ENCODE assay signal across 14 cellular contexts in the genomic region with DNA sequence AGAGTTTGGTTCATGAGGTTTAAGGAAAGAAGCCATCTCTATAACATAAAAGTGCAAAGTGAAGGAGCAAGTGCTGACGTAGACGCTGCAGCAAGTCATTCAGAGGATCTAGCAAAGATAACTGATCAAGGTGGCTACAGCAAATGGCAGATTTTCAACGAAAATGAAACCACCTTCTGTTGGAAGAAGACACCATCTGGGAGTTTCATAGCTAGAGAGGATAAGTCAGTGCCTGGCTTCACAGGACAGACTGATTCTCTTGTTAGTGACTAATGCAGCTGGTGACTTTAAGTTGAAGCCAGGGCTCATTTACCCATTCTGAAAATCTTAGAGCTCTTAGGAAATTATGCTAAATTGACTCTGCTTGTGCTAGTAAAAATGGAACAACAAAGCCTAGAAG. TPM values are rescaled to one million over a fixed set of nuclear protein-coding genes. Genes with fewer than 3 reads are reported as not detected.
DNase-seq lines count a peak whose midpoint lies in the region; ATAC-seq and TF ChIP-seq lines count a peak whose summit lies in the region.
"Had no signal": no experiment of that assay in that cellular context is flagged by ENCODE, and none has a peak within 500 bp of the region (broad histone marks: within the 10 kb centered on the region; RNA-seq: fewer than 3 reads in every experiment).

No MANE protein-coding gene starts in this region.

- POLR2A ChIA-PET in activated naive CD8-positive, alpha-beta T cell treated with anti-CD3 and anti-CD28 coated beads, Interleukin-2, amount 10 ng/mL, durations not matched to agents 7 days and 5 days (lab: Charles Lee), result no interaction called here

- peaks cover 11% of the 10 kb centered on the region for H3K27me3 Mint-ChIP-seq in activated naive CD8-positive, alpha-beta T cell treated with anti-CD3 and anti-CD28 coated beads, Interleukin-2, amount 10 ng/mL, durations not matched to agents 7 days and 5 days
- H3K27me3 Mint-ChIP-seq in activated naive CD8-positive, alpha-beta T cell treated with anti-CD3 and anti-CD28 coated beads for 36 hours, result peaks cover 23% of the 10 kb centered on the region
- H3K27me3 Mint-ChIP-seq in natural killer cell (ENCODE audit: low read depth in 2 of 2) (peaks cover 22 to 24% of the 10 kb centered on the region in 2 donors), endothelial cell (ENCODE audit: unreplicated experiment) (no peaks in the 10 kb centered on the region)

- intact Hi-C loops in natural killer cell (cut with micrococcal nuclease), result no loop called here

- no peak for DNase-seq in activated naive CD8-positive, alpha-beta T cell treated with anti-CD3 and anti-CD28 coated beads, Interleukin-2, amount 10 ng/mL, durations not matched to agents 7 days and 5 days
- DNase-seq in activated naive CD8-positive, alpha-beta T cell treated with anti-CD3 and anti-CD28 coated beads for 36 hours, result no peak
- DNase-seq in islet precursor cell (no peak), natural killer cell (no peak), endothelial cell (ENCODE audit: low spot score) (no peak), NCI-H748 (lab: John Stamatoyannopoulos, UW; ENCODE audit: unreplicated experiment) (no peak)
- DNase-seq: dorsolateral prefrontal cortex; immature natural killer cell; naive thymus-derived CD8-positive, alpha-beta T cell had no signal

- peaks cover 9% of the 10 kb centered on the region for H3K9me3 Mint-ChIP-seq in activated naive CD8-positive, alpha-beta T cell treated with anti-CD3 and anti-CD28 coated beads, Interleukin-2, amount 10 ng/mL, durations not matched to agents 7 days and 5 days
- peaks cover 4% of the 10 kb centered on the region for H3K9me3 Mint-ChIP-seq in activated naive CD8-positive, alpha-beta T cell treated with anti-CD3 and anti-CD28 coated beads for 36 hours
- H3K9me3 Mint-ChIP-seq in natural killer cell (no peaks in the 10 kb centered on the region), endothelial cell (ENCODE audit: unreplicated experiment) (no peaks in the 10 kb centered on the region)

- no peak for TF ChIP-seq CTCF in natural killer cell (IDR thresholded peaks at IDR 0.05)
- no peak for TF ChIP-seq CTCF in endothelial cell (IDR thresholded peaks at IDR 0.05; ENCODE audit: unreplicated experiment)

- H3K4me3 Mint-ChIP-seq in activated naive CD8-positive, alpha-beta T cell treated with anti-CD3 and anti-CD28 coated beads, Interleukin-2, amount 10 ng/mL, durations not matched to agents 7 days and 5 days, result peak overlapping the region; percentile 6
- H3K4me3 Mint-ChIP-seq in activated naive CD8-positive, alpha-beta T cell treated with anti-CD3 and anti-CD28 coated beads for 36 hours, result no peak overlapping the region
- H3K4me3 Mint-ChIP-seq in natural killer cell, result no peak overlapping the region
- no peak overlapping the region for H3K4me3 Mint-ChIP-seq in endothelial cell (ENCODE audit: unreplicated experiment)
- H3K4me3 Mint-ChIP-seq: immature natural killer cell; naive thymus-derived CD8-positive, alpha-beta T cell; stimulated activated naive CD8-positive, alpha-beta T cell treated with anti-CD3 and anti-CD28 coated beads, Interleukin-15, Interleukin-2, amounts not matched to agents 100 ng/mL and 50 ng/mL, for 24 hours had no signal

- H3K27ac Mint-ChIP-seq in activated naive CD8-positive, alpha-beta T cell treated with anti-CD3 and anti-CD28 coated beads, Interleukin-2, amount 10 ng/mL, durations not matched to agents 7 days and 5 days, result no peak overlapping the region
- H3K27ac Mint-ChIP-seq in activated naive CD8-positive, alpha-beta T cell treated with anti-CD3 and anti-CD28 coated beads for 36 hours, result no peak overlapping the region
- H3K27ac Mint-ChIP-seq in natural killer cell (no peak overlapping the region), endothelial cell (ENCODE audit: unreplicated experiment) (no peak overlapping the region)
- H3K27ac Mint-ChIP-seq: immature natural killer cell; naive thymus-derived CD8-positive, alpha-beta T cell; stimulated activated naive CD8-positive, alpha-beta T cell treated with anti-CD3 and anti-CD28 coated beads, Interleukin-15, Interleukin-2, amounts not matched to agents 100 ng/mL and 50 ng/mL, for 24 hours had no signal

- no peak for ATAC-seq in activated naive CD8-positive, alpha-beta T cell treated with anti-CD3 and anti-CD28 coated beads, Interleukin-2, amount 10 ng/mL, durations not matched to agents 7 days and 5 days (ENCODE audit: low read depth)
- ATAC-seq in GM21526 (IDR thresholded peaks at IDR 0.05; ENCODE audit: low FRiP score, unreplicated experiment) (peak; percentile 90), HG03354 (IDR thresholded peaks at IDR 0.05; ENCODE audit: poor library complexity, severe bottlenecking, unreplicated experiment) (peak; percentile 82), natural killer cell (no peak)
- ATAC-seq: HepG2; naive thymus-derived CD8-positive, alpha-beta T cell had no signal

- H3K4me1 Mint-ChIP-seq in activated naive CD8-positive, alpha-beta T cell treated with anti-CD3 and anti-CD28 coated beads, Interleukin-2, amount 10 ng/mL, durations not matched to agents 7 days and 5 days, result peaks cover 5% of the 10 kb centered on the region
- peaks cover 4% of the 10 kb centered on the region for H3K4me1 Mint-ChIP-seq in activated naive CD8-positive, alpha-beta T cell treated with anti-CD3 and anti-CD28 coated beads for 36 hours
- no peaks in the 10 kb centered on the region for H3K4me1 Mint-ChIP-seq in natural killer cell
- no peaks in the 10 kb centered on the region for H3K4me1 Mint-ChIP-seq in endothelial cell (ENCODE audit: unreplicated experiment)
- H3K4me1 Mint-ChIP-seq: immature natural killer cell; naive thymus-derived CD8-positive, alpha-beta T cell had no signal

- H3K36me3 Mint-ChIP-seq in activated naive CD8-positive, alpha-beta T cell treated with anti-CD3 and anti-CD28 coated beads, Interleukin-2, amount 10 ng/mL, durations not matched to agents 7 days and 5 days, result peaks cover 8% of the 10 kb centered on the region
- peaks cover 3% of the 10 kb centered on the region for H3K36me3 Mint-ChIP-seq in activated naive CD8-positive, alpha-beta T cell treated with anti-CD3 and anti-CD28 coated beads for 36 hours
- H3K36me3 Mint-ChIP-seq in natural killer cell (no peaks in the 10 kb centered on the region), endothelial cell (ENCODE audit: low read depth, unreplicated experiment) (no peaks in the 10 kb centered on the region)
- H3K36me3 Mint-ChIP-seq: immature natural killer cell had no signal

RNA-seq across cellular contexts. Expression of gene MAEL, which starts 10.4 kb away (rescaled TPM):
- not detected for total RNA-seq in activated naive CD8-positive, alpha-beta T cell treated with anti-CD3 and anti-CD28 coated beads, Interleukin-2, amount 10 ng/mL, durations not matched to agents 7 days and 5 days
- total RNA-seq in activated naive CD8-positive, alpha-beta T cell treated with anti-CD3 and anti-CD28 coated beads for 36 hours, result under 1 TPM in 1 of 2 experiments, not detected in 1; 0.14 TPM
- total RNA-seq in natural killer cell (under 1 TPM in 1 of 3 donors, not detected in 2; 0.19 TPM), endothelial cell (ENCODE audit: unreplicated experiment) (not detected)
- total RNA-seq: HepG2; lung microvascular endothelial cell; naive thymus-derived CD8-positive, alpha-beta T cell had no signal

RNA-seq across cellular contexts. Expression of gene ILDR2, which starts 24.2 kb away (rescaled TPM):
- 1 to 10 TPM; 3.5 to 4.3 TPM for total RNA-seq in activated naive CD8-positive, alpha-beta T cell treated with anti-CD3 and anti-CD28 coated beads, Interleukin-2, amount 10 ng/mL, durations not matched to agents 7 days and 5 days
- 1 to 10 TPM; 5.7 to 6.6 TPM for total RNA-seq in activated naive CD8-positive, alpha-beta T cell treated with anti-CD3 and anti-CD28 coated beads for 36 hours
- total RNA-seq in natural killer cell, result 1 to 10 TPM; 2.4 to 4.3 (median 2.8) TPM
- 1.2 TPM for total RNA-seq in endothelial cell (ENCODE audit: unreplicated experiment)
- total RNA-seq: lung microvascular endothelial cell had no signal

Comparison
In these comparisons a context has a peak if more than half of its experiments do, and no peak if none do; other contexts are left out.
1. ATAC-seq: peak in GM21526 (single experiment) and HG03354 (single experiment); none in activated naive CD8-positive, alpha-beta T cell treated with anti-CD3 and anti-CD28 coated beads, Interleukin-2, amount 10 ng/mL, durations not matched to agents 7 days and 5 days (single experiment) and natural killer cell (0 of 3).